In the genomic region with DNA sequence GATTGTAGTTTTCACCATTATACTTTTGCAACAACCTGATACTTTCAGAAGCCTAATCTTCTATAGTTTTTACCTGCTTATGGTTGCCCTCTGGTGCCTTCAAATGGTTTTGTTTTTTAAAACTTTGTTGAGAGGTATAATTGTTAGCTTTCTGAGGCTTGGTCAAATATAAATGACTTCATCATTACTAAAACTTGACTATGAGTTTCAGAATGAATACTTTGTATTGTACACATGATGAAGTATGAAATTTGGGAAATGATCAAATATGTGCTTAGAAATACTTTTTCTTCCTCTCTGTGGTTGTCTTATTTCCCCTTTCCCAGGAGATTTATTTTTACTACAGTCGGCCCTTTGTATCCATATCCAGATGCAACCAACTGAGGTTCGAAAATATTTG, we compare ENCODE assay signal across 9 cellular contexts.
DNase-seq lines count a peak whose midpoint lies in the region; ATAC-seq and TF ChIP-seq lines count a peak whose summit lies in the region.
"Had no signal": no experiment of that assay in that cellular context is flagged by ENCODE, and none has a peak within 500 bp of the region (broad histone marks: within the 10 kb centered on the region; RNA-seq: fewer than 3 reads in every experiment).

No MANE protein-coding gene starts in this region.

- BruUV-seq in PC-3 (replicated peaks; lab: Mats Ljungman, UMichigan): no TSS peak

- in situ Hi-C loops in GM23248 (cut with MboI): loop anchor here (10.0 kb wide), 1 partner anchor 143 kb away; no protein-coding TSS in a partner anchor

- WGBS in GM23248 (ENCODE audit: low coverage in 1 of 2, low lambda C conversion rate in 2 of 2, missing lambda C conversion rate in 2 of 2), 2 experiments: 52 to 53% methylated on average over 2 of the region's 2 CpGs

- H3K4me2 ChIP-seq in GM23248 (ENCODE audit: unreplicated experiment) (peak overlapping the region; percentile 20), PC-3 (ENCODE audit: low read length) (peak overlapping the region; percentile 23)

- H3K9me2 ChIP-seq in GM23248 (ENCODE audit: insufficient read depth) (no peaks in the 10 kb centered on the region), PC-3 (replicated peaks; ENCODE audit: low read length) (no peaks in the 10 kb centered on the region)

- peaks cover 26% of the 10 kb centered on the region for H3F3A ChIP-seq in GM23248 (ENCODE audit: insufficient read depth)
- no peaks in the 10 kb centered on the region for H3F3A ChIP-seq in PC-3 (ENCODE audit: low read length, unreplicated experiment)

- intact Hi-C loops in PC-3 (cut with micrococcal nuclease): loop anchor here (1.0 to 5.0 kb wide), 4 partner anchors 69 to 196 kb away; no protein-coding TSS in a partner anchor

- DNase-seq in GM12865 (ENCODE audit: low read depth): peak; percentile 22
- DNase-seq in GM23248: peak; percentile 52
- DNase-seq in PC-3: peak; percentile 65
- peak; percentile 41 for DNase-seq in kidney glomerular epithelial cell (lab: John Stamatoyannopoulos, UW)
- no peak for DNase-seq in omental fat pad (ENCODE audit: low spot score)
- no peak for DNase-seq in Kasumi-1 (lab: John Stamatoyannopoulos, UW)
- no peak for DNase-seq in H7
- DNase-seq: right lobe of liver had no signal

- CTCF ChIA-PET in PC-3 (lab: Charles Lee): interaction anchor here (0.5 to 1.5 kb wide), 2 partner anchors 148 to 233 kb away, joined by 5 to 8 read pairs; a partner anchor contains a TSS

- peaks cover 45% of the 10 kb centered on the region for H3K4me1 ChIP-seq in GM23248 (ENCODE audit: insufficient read depth)
- peaks cover 11% of the 10 kb centered on the region for H3K4me1 ChIP-seq in PC-3 (ENCODE audit: insufficient read depth, low read length)
- H3K4me1 ChIP-seq: right lobe of liver had no signal

- H2AFZ ChIP-seq in GM23248 (peak overlapping the region; percentile 13; the same call in 1 of the 2 replicates), PC-3 (ENCODE audit: low read length) (peak overlapping the region; percentile 31; the same call in 1 of the 2 replicates)

- H4K20me1 ChIP-seq in GM23248 (ENCODE audit: insufficient read depth) (no peaks in the 10 kb centered on the region), PC-3 (ENCODE audit: low read length) (no peaks in the 10 kb centered on the region)

- H3K9me3 ChIP-seq in GM23248 (ENCODE audit: low read depth) (no peaks in the 10 kb centered on the region), PC-3 (ENCODE audit: low read length) (no peaks in the 10 kb centered on the region; the same call in 1 of the 2 replicates)
- H3K9me3 ChIP-seq: right lobe of liver had no signal

- TF ChIP-seq CTCF in GM12865 (IDR thresholded peaks at IDR 0.05; ENCODE audit: insufficient read depth, low read depth, low read length, missing control alignments) (no peak), PC-3 (conservative IDR thresholded peaks at IDR 0.05; ENCODE audit: low read depth, low read length) (peak; percentile 52; the same call in 1 of the 2 replicates), omental fat pad (IDR thresholded peaks at IDR 0.05) (no peak)

- H3K27me3 ChIP-seq in GM23248 (replicated peaks; ENCODE audit: insufficient read depth) (no peaks in the 10 kb centered on the region), PC-3 (ENCODE audit: low read length) (no peaks in the 10 kb centered on the region), H7 (ENCODE audit: control insufficient read depth, insufficient read depth, low read length) (no peaks in the 10 kb centered on the region)
- H3K27me3 ChIP-seq: right lobe of liver had no signal

- POLR2A ChIA-PET in PC-3 (lab: Charles Lee; ENCODE audit: unreplicated experiment): interaction anchor here (0.6 kb wide), 1 partner anchor 233 kb away, joined by 3 read pairs; no protein-coding TSS in a partner anchor

- no peaks in the 10 kb centered on the region for H3K36me3 ChIP-seq in GM23248 (ENCODE audit: low read depth)
- no peaks in the 10 kb centered on the region for H3K36me3 ChIP-seq in PC-3 (ENCODE audit: low read depth, low read length)
- no peaks in the 10 kb centered on the region for H3K36me3 ChIP-seq in H7 (replicated peaks; ENCODE audit: control insufficient read depth, insufficient read depth, low read length)
- H3K36me3 ChIP-seq: right lobe of liver had no signal

- no peak overlapping the region for H3K9ac ChIP-seq in GM23248
- no peak overlapping the region for H3K9ac ChIP-seq in PC-3 (ENCODE audit: low read length)

- ATAC-seq in PC-3 (peak; percentile 90), omental fat pad (ENCODE audit: low FRiP score) (no peak), HG02588 (IDR thresholded peaks at IDR 0.05; ENCODE audit: unreplicated experiment) (no peak)

- H3K79me2 ChIP-seq in GM23248 (ENCODE audit: insufficient read depth): no peaks in the 10 kb centered on the region
- H3K79me2 ChIP-seq in PC-3 (ENCODE audit: low read length): no peaks in the 10 kb centered on the region

- H3K4me3 ChIP-seq in GM12865 (ENCODE audit: low read depth, low read length): no peak overlapping the region
- H3K4me3 ChIP-seq in GM23248: no peak overlapping the region
- no peak overlapping the region for H3K4me3 ChIP-seq in PC-3 (ENCODE audit: low read length)
- H3K4me3 ChIP-seq in H7 (ENCODE audit: insufficient read depth, low read depth, low read length): no peak overlapping the region
- H3K4me3 ChIP-seq: right lobe of liver had no signal

- H3K27ac ChIP-seq in GM23248: peak overlapping the region; percentile 10; the same call in 1 of the 2 replicates
- peak overlapping the region; percentile 46 for H3K27ac ChIP-seq in PC-3 (ENCODE audit: low read length)
- H3K27ac ChIP-seq: right lobe of liver had no signal

Comparison
In these comparisons a context has a peak if more than half of its experiments do, and no peak if none do; other contexts are left out.
1. DNase-seq: peak in GM12865 (single experiment), GM23248 (single experiment), PC-3 (single experiment) and kidney glomerular epithelial cell (single experiment); none in omental fat pad (single experiment), Kasumi-1 (0 of 2) and H7 (single experiment).